Comparison of ENCODE assay signal across 10 cellular contexts in genomic region chr1:246587606-246588005, GRCh38. TPM values are rescaled to one million over a fixed set of nuclear protein-coding genes. Genes with fewer than 3 reads are reported as not detected.
DNase-seq lines count a peak whose midpoint lies in the region; ATAC-seq, FAIRE-seq and TF ChIP-seq lines count a peak whose summit lies in the region.
"Had no signal": no experiment of that assay in that cellular context is flagged by ENCODE, and none has a peak within 500 bp of the region (broad histone marks: within the 10 kb centered on the region; RNA-seq: fewer than 3 reads in every experiment).

No MANE protein-coding gene starts in this region.

- WGBS in sigmoid colon, 2 donors, result 27 to 36% methylated on average over 3 of the region's 3 CpGs

- peak; percentile 73 for FAIRE-seq in GM19239 (lab: Jason Lieb, UNC)

- DNase-seq in GM19239 (ENCODE audit: insufficient read length, low spot score), result no peak
- DNase-seq in SK-N-MC (ENCODE audit: low read depth, low spot score), result no peak
- peak; percentile 78 for DNase-seq in fibroblast of pulmonary artery (ENCODE audit: low read depth)
- DNase-seq in sigmoid colon, result no peak
- no peak for DNase-seq in COR-L47 (lab: John Stamatoyannopoulos, UW)
- DNase-seq in ureter (ENCODE audit: low spot score), result no peak
- DNase-seq: GDM1, ovary had no signal

- H3K9ac ChIP-seq in SK-N-MC (ENCODE audit: insufficient read length), result no peak overlapping the region

- H3K36me3 ChIP-seq in SK-N-MC (ENCODE audit: insufficient read depth, low read length), result 0 out of 2 replicates have a peak, but pooled peaks cover 11% of the 10 kb centered on the region
- peaks cover 0 to 11% (median 0%) of the 10 kb centered on the region in 4 donors for H3K36me3 ChIP-seq in sigmoid colon
- H3K36me3 ChIP-seq: ovary had no signal

- H3K4me3 ChIP-seq in SK-N-MC, result no peak overlapping the region
- peak overlapping the region; percentile 1 for H3K4me3 ChIP-seq in fibroblast of pulmonary artery (replicated peaks; ENCODE audit: low read depth, low read length)
- no peak overlapping the region for H3K4me3 ChIP-seq in sigmoid colon
- H3K4me3 ChIP-seq: ovary had no signal

- ATAC-seq in HG03432 (IDR thresholded peaks at IDR 0.05; ENCODE audit: unreplicated experiment), result no peak
- no peak for ATAC-seq in HG02973 (IDR thresholded peaks at IDR 0.05; ENCODE audit: unreplicated experiment)

- no peaks in the 10 kb centered on the region for H3K27me3 ChIP-seq in sigmoid colon
- H3K27me3 ChIP-seq: ovary had no signal

- H3K9me3 ChIP-seq in SK-N-MC (ENCODE audit: low read depth, low read length), result peaks cover 6% of the 10 kb centered on the region; the same call in 1 of the 2 replicates
- H3K9me3 ChIP-seq in sigmoid colon, result no peaks in the 10 kb centered on the region
- H3K9me3 ChIP-seq: ovary had no signal

- H3K4me1 ChIP-seq in sigmoid colon, result peaks cover 0 to 66% (median 50%) of the 10 kb centered on the region in 4 donors

- peak overlapping the region; percentile 38; the same call in 1 of the 2 replicates for H3K27ac ChIP-seq in SK-N-MC
- H3K27ac ChIP-seq in sigmoid colon, result peak overlapping the region; percentile 65 to 78 (median 70)
- H3K27ac ChIP-seq: ovary had no signal

- no peak for TF ChIP-seq CTCF in fibroblast of pulmonary artery (IDR thresholded peaks at IDR 0.05; ENCODE audit: low read length, missing control alignments)
- TF ChIP-seq CTCF in sigmoid colon (IDR thresholded peaks at IDR 0.05), result no peak

- intact Hi-C loops in sigmoid colon (cut with DNase I), result no loop called here

- TF ChIP-seq POLR2A in sigmoid colon (IDR thresholded peaks at IDR 0.05), result no peak

- TF ChIP-seq EP300 in sigmoid colon (IDR thresholded peaks at IDR 0.05), result no peak

RNA-seq across cellular contexts. Expression of gene CNST, which starts 21.4 kb away (rescaled TPM):
- total RNA-seq in sigmoid colon (10 to 100 TPM; 26.0 to 39.2 (median 31.9) TPM), ureter (37.2 TPM)
- 10 to 100 TPM in 2 of 3 donors, 1 to 10 TPM in 1; 9.0 to 15.3 (median 15.1) TPM for polyA plus RNA-seq in sigmoid colon

RNA-seq across cellular contexts. Expression of gene TFB2M, which starts 21.5 kb away (rescaled TPM):
- 10 to 100 TPM in 3 of 4 donors, 1 to 10 TPM in 1; 4.7 to 13.9 (median 12.6) TPM for total RNA-seq in sigmoid colon
- 10 to 100 TPM; 10.1 to 18.5 (median 15.0) TPM for polyA plus RNA-seq in sigmoid colon
- total RNA-seq in ureter, result 13.6 TPM
